ENCODE assay signal across 12 cellular contexts in the genomic region with DNA sequence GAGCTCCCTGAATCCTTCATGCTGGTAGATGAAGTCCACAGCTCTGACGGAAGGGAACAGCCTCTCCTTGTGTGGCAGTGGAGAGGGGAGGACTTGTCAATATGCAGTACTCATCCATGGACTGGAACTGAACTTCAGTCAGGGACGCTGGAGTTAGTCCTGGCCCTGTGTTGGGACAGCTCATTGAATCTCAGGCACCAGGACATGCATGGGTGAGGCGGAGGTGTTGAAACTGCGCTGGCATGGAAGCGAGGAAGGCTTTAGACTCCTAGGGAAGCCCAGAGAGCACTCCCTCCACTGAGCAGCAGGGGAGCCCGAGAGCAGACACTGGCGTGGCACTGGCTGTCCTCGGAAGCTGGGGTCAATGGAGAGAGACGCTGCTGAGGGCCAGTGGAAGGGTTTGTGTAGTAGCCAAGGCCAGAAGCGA.
A peak's percentile ranks its signal among the peaks of the same experiment; 100 is the strongest.
DNase-seq lines count a peak whose midpoint lies in the region; ATAC-seq and TF ChIP-seq lines count a peak whose summit lies in the region.
"Had no signal": no experiment of that assay in that cellular context is flagged by ENCODE, and none has a peak within 500 bp of the region (broad histone marks: within the 10 kb centered on the region; RNA-seq: fewer than 3 reads in every experiment).

No MANE protein-coding gene starts in this region.

- H3K27me3 ChIP-seq in breast epithelium (peaks cover 0 to 16% of the 10 kb centered on the region in 2 donors), SK-N-SH (ENCODE audit: insufficient read depth) (no peaks in the 10 kb centered on the region), hepatocyte (no peaks in the 10 kb centered on the region), upper lobe of right lung (no peaks in the 10 kb centered on the region)
- H3K27me3 ChIP-seq in naive thymus-derived CD4-positive, alpha-beta T cell (ENCODE audit: control insufficient read depth in 2 of 2, insufficient read depth in 2 of 2, low read length in 2 of 2) = no peaks in the 10 kb centered on the region

- TF ChIP-seq POLR2A in breast epithelium (IDR thresholded peaks at IDR 0.05) = no peak

- H4K20me1 ChIP-seq in SK-N-SH (ENCODE audit: insufficient read depth) (no peaks in the 10 kb centered on the region), hepatocyte (ENCODE audit: insufficient read depth, poor library complexity, severe bottlenecking) (no peaks in the 10 kb centered on the region)

- no peaks in the 10 kb centered on the region for H3K4me1 Mint-ChIP-seq in MCF 10A (ENCODE audit: insufficient read depth, unreplicated experiment)
- peaks cover 0 to 11% (median 4%) of the 10 kb centered on the region in 7 donors for H3K4me1 Mint-ChIP-seq in naive thymus-derived CD4-positive, alpha-beta T cell

- H3F3A ChIP-seq in SK-N-SH (replicated peaks; ENCODE audit: insufficient read depth) = no peaks in the 10 kb centered on the region

- H3K27me3 Mint-ChIP-seq in MCF 10A (ENCODE audit: insufficient read depth, unreplicated experiment) = no peaks in the 10 kb centered on the region
- peaks cover 4 to 14% (median 12%) of the 10 kb centered on the region in 5 donors for H3K27me3 Mint-ChIP-seq in naive thymus-derived CD4-positive, alpha-beta T cell

- no peaks in the 10 kb centered on the region for H3K36me3 Mint-ChIP-seq in MCF 10A (ENCODE audit: insufficient read depth, unreplicated experiment)
- H3K36me3 Mint-ChIP-seq in naive thymus-derived CD4-positive, alpha-beta T cell = peaks cover 1 to 6% (median 4%) of the 10 kb centered on the region in 5 donors

- H3K4me1 ChIP-seq in breast epithelium = no peaks in the 10 kb centered on the region
- no peaks in the 10 kb centered on the region for H3K4me1 ChIP-seq in SK-N-SH (ENCODE audit: control insufficient read depth in 1 of 2, insufficient read depth in 2 of 2, low read depth in 1 of 2, low read length in 1 of 2)
- no peaks in the 10 kb centered on the region for H3K4me1 ChIP-seq in hepatocyte (ENCODE audit: insufficient read depth)
- no peaks in the 10 kb centered on the region for H3K4me1 ChIP-seq in upper lobe of right lung
- peaks cover 0 to 11% of the 10 kb centered on the region in 2 donors for H3K4me1 ChIP-seq in naive thymus-derived CD4-positive, alpha-beta T cell (ENCODE audit: control insufficient read depth in 2 of 2, insufficient read depth in 2 of 2, low read length in 2 of 2)

- WGBS in SK-N-SH (ENCODE audit: low lambda C conversion rate) = 28% methylated on average over 10 of the region's 10 CpGs
- WGBS in hepatocyte (ENCODE audit: low lambda C conversion rate, missing lambda C conversion rate) = 45% methylated on average over 10 of the region's 10 CpGs

- H3K27ac Mint-ChIP-seq in MCF 10A (ENCODE audit: low read depth, unreplicated experiment) = no peak overlapping the region
- H3K27ac Mint-ChIP-seq in naive thymus-derived CD4-positive, alpha-beta T cell = peak overlapping the region in 1 of 9 donors; percentile 45

- no peak overlapping the region for H3K4me3 Mint-ChIP-seq in MCF 10A (ENCODE audit: unreplicated experiment)
- H3K4me3 Mint-ChIP-seq in naive thymus-derived CD4-positive, alpha-beta T cell = no peak overlapping the region

- peak; percentile 15 for TF ChIP-seq CTCF in MCF 10A (IDR thresholded peaks at IDR 0.05; ENCODE audit: unreplicated experiment)
- no peak for TF ChIP-seq CTCF in breast epithelium (IDR thresholded peaks at IDR 0.05)
- TF ChIP-seq CTCF in SK-N-SH (IDR thresholded peaks at IDR 0.05) = peak; percentile 50
- TF ChIP-seq CTCF in hepatocyte (IDR thresholded peaks at IDR 0.05; ENCODE audit: poor library complexity) = peak; percentile 46
- TF ChIP-seq CTCF in upper lobe of right lung (IDR thresholded peaks at IDR 0.05) = peak; percentile 38

- no peak overlapping the region for H3K4me3 ChIP-seq in breast epithelium
- H3K4me3 ChIP-seq in SK-N-SH (ENCODE audit: low read depth in 2 of 2, low read length in 1 of 2) = no peak overlapping the region
- H3K4me3 ChIP-seq in hepatocyte = no peak overlapping the region
- no peak overlapping the region for H3K4me3 ChIP-seq in upper lobe of right lung
- H3K4me3 ChIP-seq in naive thymus-derived CD4-positive, alpha-beta T cell (ENCODE audit: low read length) = no peak overlapping the region
- H3K4me3 ChIP-seq: skin epidermis had no signal

- intact Hi-C loops in MCF 10A (cut with micrococcal nuclease) = no loop called here
- intact Hi-C loops in breast epithelium (cut with DNase I; ENCODE audit: low total_unique reads) = no loop called here
- intact Hi-C loops in upper lobe of right lung (cut with DNase I) = no loop called here
- intact Hi-C loops in naive thymus-derived CD4-positive, alpha-beta T cell (cut with micrococcal nuclease) = no loop called here

- peak; percentile 2 for DNase-seq in MCF 10A (ENCODE audit: unreplicated experiment)
- no peak for DNase-seq in breast epithelium (ENCODE audit: low spot score in 2 of 2)
- DNase-seq in SK-N-SH = peak; percentile 55
- peak; percentile 65 for DNase-seq in hepatocyte (ENCODE audit: low spot score)
- DNase-seq in upper lobe of right lung = no peak
- no peak for DNase-seq in DMS79 (lab: John Stamatoyannopoulos, UW)
- no peak for DNase-seq in naive thymus-derived CD4-positive, alpha-beta T cell
- DNase-seq in occipital lobe (lab: John Stamatoyannopoulos, UW) = no peak
- DNase-seq: activated T-cell treated with anti-CD3 and anti-CD28 coated beads for 4 hours, foreskin melanocyte, NCI-H510A treated with DMSO at 0.1 percent for 48 hours had no signal

- peaks cover 43% of the 10 kb centered on the region for H3K9me3 Mint-ChIP-seq in MCF 10A (ENCODE audit: unreplicated experiment)
- peaks cover 0 to 13% (median 5%) of the 10 kb centered on the region in 11 donors for H3K9me3 Mint-ChIP-seq in naive thymus-derived CD4-positive, alpha-beta T cell

- BruUV-seq in MCF 10A (replicated peaks; lab: Mats Ljungman, UMichigan) = no TSS peak

- no peaks in the 10 kb centered on the region for H3K79me2 ChIP-seq in SK-N-SH (ENCODE audit: insufficient read depth)
- H3K79me2 ChIP-seq in hepatocyte = no peaks in the 10 kb centered on the region

- H3K27ac ChIP-seq in breast epithelium (no peak overlapping the region), SK-N-SH (ENCODE audit: low read depth in 2 of 2, low read length in 1 of 2) (no peak overlapping the region), hepatocyte (no peak overlapping the region), upper lobe of right lung (no peak overlapping the region)
- no peak overlapping the region for H3K27ac ChIP-seq in naive thymus-derived CD4-positive, alpha-beta T cell (ENCODE audit: low read depth, low read length)
- H3K27ac ChIP-seq: skin epidermis had no signal

- CTCF ChIA-PET in MCF 10A (lab: Yijun Ruan, JAX) (interaction anchor here (0.6 to 0.7 kb wide), 4 partner anchors 12 to 704 kb away, joined by 3 to 4 read pairs (median 3); no protein-coding TSS in a partner anchor), SK-N-SH (lab: Yijun Ruan, JAX) (interaction anchor here (0.6 to 4.8 kb wide), 11 partner anchors 12 to 736 kb away, joined by 3 to 53 read pairs (median 4); no protein-coding TSS in a partner anchor)
- CTCF ChIA-PET in naive thymus-derived CD4-positive, alpha-beta T cell (lab: Charles Lee) = interaction anchor here (0.5 kb wide), 1 partner anchor 244 kb away, joined by 3 read pairs; no protein-coding TSS in a partner anchor

- no peak for TF ChIP-seq EP300 in SK-N-SH (IDR thresholded peaks at IDR 0.05; ENCODE audit: borderline replicate concordance in 1 of 2, low read depth in 1 of 2, low read length in 1 of 2)

- H2AFZ ChIP-seq in SK-N-SH (ENCODE audit: low read depth) (no peak overlapping the region), hepatocyte (no peak overlapping the region)

- H3K4me2 ChIP-seq in SK-N-SH = no peak overlapping the region
- H3K4me2 ChIP-seq in hepatocyte = no peak overlapping the region

- peak; percentile 67 for ATAC-seq in upper lobe of right lung
- ATAC-seq in naive thymus-derived CD4-positive, alpha-beta T cell = no peak

- no peak overlapping the region for H3K9ac ChIP-seq in SK-N-SH

- POLR2A ChIA-PET in MCF 10A (lab: Yijun Ruan, JAX) = no interaction called here
- POLR2A ChIA-PET in SK-N-SH (lab: Yijun Ruan, JAX) = no interaction called here
- POLR2A ChIA-PET in naive thymus-derived CD4-positive, alpha-beta T cell (lab: Charles Lee) = no interaction called here

- peak; percentile 40 for TF ChIP-seq RAD21 in SK-N-SH (IDR thresholded peaks at IDR 0.05; ENCODE audit: low read length)

- no peaks in the 10 kb centered on the region for H3K9me3 ChIP-seq in breast epithelium
- H3K9me3 ChIP-seq in SK-N-SH = no peaks in the 10 kb centered on the region
- no peaks in the 10 kb centered on the region for H3K9me3 ChIP-seq in hepatocyte (ENCODE audit: low read depth)
- H3K9me3 ChIP-seq in upper lobe of right lung = no peaks in the 10 kb centered on the region
- H3K9me3 ChIP-seq in naive thymus-derived CD4-positive, alpha-beta T cell (ENCODE audit: control insufficient read depth in 2 of 3, low read length in 3 of 3) = peaks cover 0 to 7% (median 0%) of the 10 kb centered on the region in 3 experiments

- no peaks in the 10 kb centered on the region for H3K36me3 ChIP-seq in breast epithelium
- H3K36me3 ChIP-seq in SK-N-SH (replicated peaks in 1 of 2; ENCODE audit: control insufficient read depth in 1 of 2, insufficient read depth in 2 of 2, low read length in 1 of 2) = no peaks in the 10 kb centered on the region
- no peaks in the 10 kb centered on the region for H3K36me3 ChIP-seq in hepatocyte (replicated peaks; ENCODE audit: insufficient read depth, low read depth)
- no peaks in the 10 kb centered on the region for H3K36me3 ChIP-seq in upper lobe of right lung
- H3K36me3 ChIP-seq in naive thymus-derived CD4-positive, alpha-beta T cell (ENCODE audit: control insufficient read depth in 2 of 3, insufficient read depth in 3 of 3, low read length in 3 of 3) = no peaks in the 10 kb centered on the region

- H3K9me2 ChIP-seq in SK-N-SH = no peaks in the 10 kb centered on the region
- no peaks in the 10 kb centered on the region for H3K9me2 ChIP-seq in hepatocyte (replicated peaks; ENCODE audit: insufficient read depth)

TF ChIP-seq in SK-N-SH, 30 proteins besides CTCF, POLR2A, EP300 and RAD21 (continues in another document):
- TF ChIP-seq, protein P1, sequence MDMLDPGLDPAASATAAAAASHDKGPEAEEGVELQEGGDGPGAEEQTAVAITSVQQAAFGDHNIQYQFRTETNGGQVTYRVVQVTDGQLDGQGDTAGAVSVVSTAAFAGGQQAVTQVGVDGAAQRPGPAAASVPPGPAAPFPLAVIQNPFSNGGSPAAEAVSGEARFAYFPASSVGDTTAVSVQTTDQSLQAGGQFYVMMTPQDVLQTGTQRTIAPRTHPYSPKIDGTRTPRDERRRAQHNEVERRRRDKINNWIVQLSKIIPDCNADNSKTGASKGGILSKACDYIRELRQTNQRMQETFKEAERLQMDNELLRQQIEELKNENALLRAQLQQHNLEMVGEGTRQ (IDR thresholded peaks at IDR 0.05; ENCODE audit: borderline replicate concordance, low read depth, low read length) = no peak
- no peak for TF ChIP-seq MXI1 (IDR thresholded peaks at IDR 0.05; ENCODE audit: low read depth, low read length)
- TF ChIP-seq GABPA (IDR thresholded peaks at IDR 0.05; ENCODE audit: low read depth) = no peak
- TF ChIP-seq, protein P2, sequence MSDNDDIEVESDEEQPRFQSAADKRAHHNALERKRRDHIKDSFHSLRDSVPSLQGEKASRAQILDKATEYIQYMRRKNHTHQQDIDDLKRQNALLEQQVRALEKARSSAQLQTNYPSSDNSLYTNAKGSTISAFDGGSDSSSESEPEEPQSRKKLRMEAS (IDR thresholded peaks at IDR 0.05; ENCODE audit: low read depth) = no peak

Comparison
In these comparisons a context has a peak if more than half of its experiments do, and no peak if none do; other contexts are left out.
1. DNase-seq: peak in MCF 10A (single experiment), SK-N-SH (single experiment) and hepatocyte (single experiment); none in breast epithelium (0 of 2), upper lobe of right lung (single experiment), DMS79 (single experiment), naive thymus-derived CD4-positive, alpha-beta T cell (0 of 9) and occipital lobe (single experiment).
2. CTCF ChIP-seq: peak in MCF 10A (single experiment), SK-N-SH (single experiment), hepatocyte (single experiment) and upper lobe of right lung (single experiment); none in breast epithelium (0 of 3).